Comparison of ENCODE assay signal across 21 cellular contexts in genomic region chrX:41580423-41581064, GRCh38.
DNase-seq lines count a peak whose midpoint lies in the region; ATAC-seq, FAIRE-seq and TF ChIP-seq lines count a peak whose summit lies in the region.
"Had no signal": no experiment of that assay in that cellular context is flagged by ENCODE, and none has a peak within 500 bp of the region (broad histone marks: within the 10 kb centered on the region; RNA-seq: fewer than 3 reads in every experiment).

No MANE protein-coding gene starts in this region.

- H3K36me3 Mint-ChIP-seq in activated CD4-positive, alpha-beta T cell treated with anti-CD3 and anti-CD28 coated beads for 36 hours (ENCODE audit: low read depth): peaks cover 22% of the 10 kb centered on the region
- peaks cover 26% of the 10 kb centered on the region for H3K36me3 Mint-ChIP-seq in activated CD4-positive, alpha-beta T cell treated with anti-CD3 and anti-CD28 coated beads, Interleukin-2, amount 10 ng/mL, durations not matched to agents 24 days and 14 days (ENCODE audit: low read depth)
- peaks cover 28% of the 10 kb centered on the region for H3K36me3 Mint-ChIP-seq in activated CD8-positive, alpha-beta T cell treated with anti-CD3 and anti-CD28 coated beads, Interleukin-2, amount 10 ng/mL, durations not matched to agents 7 days and 5 days (ENCODE audit: low read depth)

- H3K9me3 ChIP-seq in pancreas: no peaks in the 10 kb centered on the region
- H3K9me3 ChIP-seq: adrenal gland, psoas muscle, spleen, upper lobe of left lung had no signal

- H3K4me1 ChIP-seq in pancreas: no peaks in the 10 kb centered on the region
- H3K4me1 ChIP-seq: adrenal gland, psoas muscle, upper lobe of left lung had no signal

- POLR2A ChIA-PET in activated CD4-positive, alpha-beta T cell treated with anti-CD3 and anti-CD28 coated beads for 36 hours (lab: Charles Lee): no interaction called here
- POLR2A ChIA-PET in activated CD8-positive, alpha-beta T cell treated with anti-CD3 and anti-CD28 coated beads, Interleukin-2, amount 10 ng/mL, durations not matched to agents 7 days and 5 days (lab: Charles Lee): no interaction called here

- ATAC-seq in activated CD4-positive, alpha-beta T cell treated with anti-CD3 and anti-CD28 coated beads for 36 hours: peak; percentile 42
- ATAC-seq in HG02973 (IDR thresholded peaks at IDR 0.05; ENCODE audit: unreplicated experiment): peak; percentile 56
- no peak for ATAC-seq in activated CD8-positive, alpha-beta T cell treated with anti-CD3 and anti-CD28 coated beads, Interleukin-2, amount 10 ng/mL, durations not matched to agents 7 days and 5 days
- no peak for ATAC-seq in pancreas
- no peak for ATAC-seq in GM21825 (IDR thresholded peaks at IDR 0.05; ENCODE audit: unreplicated experiment)
- ATAC-seq: psoas muscle had no signal

- H3K9me3 Mint-ChIP-seq in activated CD4-positive, alpha-beta T cell treated with anti-CD3 and anti-CD28 coated beads for 36 hours (ENCODE audit: low read depth): no peaks in the 10 kb centered on the region
- peaks cover 5% of the 10 kb centered on the region for H3K9me3 Mint-ChIP-seq in activated CD4-positive, alpha-beta T cell treated with anti-CD3 and anti-CD28 coated beads, Interleukin-2, amount 10 ng/mL, durations not matched to agents 24 days and 14 days
- H3K9me3 Mint-ChIP-seq in activated CD8-positive, alpha-beta T cell treated with anti-CD3 and anti-CD28 coated beads, Interleukin-2, amount 10 ng/mL, durations not matched to agents 7 days and 5 days (ENCODE audit: insufficient read depth): no peaks in the 10 kb centered on the region
- H3K9me3 Mint-ChIP-seq: activated T-helper 1 cell treated with anti-CD3 and anti-CD28 coated beads, Interleukin-12 subunit alpha, Interleukin-12 subunit beta, Interleukin-2, Interleukin-4 antibody, amounts not matched to agents 30 ng/mL and 10 ng/mL and 1 ng/mL, durations not matched to agents 14 hours and 24 hours and 36 hours had no signal

- DNase-seq in activated CD4-positive, alpha-beta T cell treated with anti-CD3 and anti-CD28 coated beads for 36 hours: no peak
- no peak for DNase-seq in activated CD4-positive, alpha-beta T cell treated with anti-CD3 and anti-CD28 coated beads, Interleukin-2, amount 10 ng/mL, durations not matched to agents 24 days and 14 days
- no peak for DNase-seq in activated CD8-positive, alpha-beta T cell treated with anti-CD3 and anti-CD28 coated beads, Interleukin-2, amount 10 ng/mL, durations not matched to agents 7 days and 5 days
- no peak for DNase-seq in pancreas
- DNase-seq in UCSD-AML1 (lab: John Stamatoyannopoulos, UW; ENCODE audit: unreplicated experiment): no peak
- no peak for DNase-seq in NCI-H187 treated with DMSO at 0.1 percent for 48 hours (lab: John Stamatoyannopoulos, UW)
- DNase-seq: 8988T, adrenal gland, islet precursor cell, MV-4-11, NCI-H2081, psoas muscle, SIG-M5, spleen, upper lobe of left lung had no signal

- H3K27ac Mint-ChIP-seq in activated CD4-positive, alpha-beta T cell treated with anti-CD3 and anti-CD28 coated beads for 36 hours: no peak overlapping the region
- no peak overlapping the region for H3K27ac Mint-ChIP-seq in activated CD4-positive, alpha-beta T cell treated with anti-CD3 and anti-CD28 coated beads, Interleukin-2, amount 10 ng/mL, durations not matched to agents 24 days and 14 days
- H3K27ac Mint-ChIP-seq in activated CD8-positive, alpha-beta T cell treated with anti-CD3 and anti-CD28 coated beads, Interleukin-2, amount 10 ng/mL, durations not matched to agents 7 days and 5 days: peak overlapping the region; percentile 39
- H3K27ac Mint-ChIP-seq: activated T-helper 1 cell treated with anti-CD3 and anti-CD28 coated beads, Interleukin-12 subunit alpha, Interleukin-12 subunit beta, Interleukin-2, Interleukin-4 antibody, amounts not matched to agents 30 ng/mL and 10 ng/mL and 1 ng/mL, durations not matched to agents 14 hours and 24 hours and 36 hours had no signal

- no peak overlapping the region for H3K27ac ChIP-seq in pancreas
- H3K27ac ChIP-seq: adrenal gland, C4-2B, cardiac muscle cell, HL-60, psoas muscle, upper lobe of left lung had no signal

- TF ChIP-seq CTCF in pancreas (IDR thresholded peaks at IDR 0.05): no peak

- 83 to 86% methylated on average over 6 of the region's 6 CpGs for WGBS in pancreas, 2 donors

- intact Hi-C loops in activated CD4-positive, alpha-beta T cell treated with anti-CD3 and anti-CD28 coated beads for 36 hours (cut with DNase I, micrococcal nuclease): no loop called here
- intact Hi-C loops in activated CD4-positive, alpha-beta T cell treated with anti-CD3 and anti-CD28 coated beads, Interleukin-2, amount 10 ng/mL, durations not matched to agents 24 days and 14 days (cut with micrococcal nuclease): no loop called here
- intact Hi-C loops in pancreas (cut with DNase I): no loop called here

- peak; percentile 32 for FAIRE-seq in pancreas (lab: Jason Lieb, UNC)

- no peaks in the 10 kb centered on the region for H3K36me3 ChIP-seq in pancreas
- H3K36me3 ChIP-seq: adrenal gland had no signal

- H3K4me3 ChIP-seq in pancreas: no peak overlapping the region
- H3K4me3 ChIP-seq: adrenal gland, cardiac muscle cell, psoas muscle, spleen, upper lobe of left lung had no signal

- H3K4me1 Mint-ChIP-seq in activated CD4-positive, alpha-beta T cell treated with anti-CD3 and anti-CD28 coated beads for 36 hours: peaks cover 2% of the 10 kb centered on the region
- no peaks in the 10 kb centered on the region for H3K4me1 Mint-ChIP-seq in activated CD4-positive, alpha-beta T cell treated with anti-CD3 and anti-CD28 coated beads, Interleukin-2, amount 10 ng/mL, durations not matched to agents 24 days and 14 days
- peaks cover 3% of the 10 kb centered on the region for H3K4me1 Mint-ChIP-seq in activated CD8-positive, alpha-beta T cell treated with anti-CD3 and anti-CD28 coated beads, Interleukin-2, amount 10 ng/mL, durations not matched to agents 7 days and 5 days (ENCODE audit: low read depth)

- no peak overlapping the region for H3K4me3 Mint-ChIP-seq in activated CD4-positive, alpha-beta T cell treated with anti-CD3 and anti-CD28 coated beads for 36 hours
- no peak overlapping the region for H3K4me3 Mint-ChIP-seq in activated CD4-positive, alpha-beta T cell treated with anti-CD3 and anti-CD28 coated beads, Interleukin-2, amount 10 ng/mL, durations not matched to agents 24 days and 14 days
- H3K4me3 Mint-ChIP-seq in activated CD8-positive, alpha-beta T cell treated with anti-CD3 and anti-CD28 coated beads, Interleukin-2, amount 10 ng/mL, durations not matched to agents 7 days and 5 days: no peak overlapping the region
- H3K4me3 Mint-ChIP-seq: activated T-helper 1 cell treated with anti-CD3 and anti-CD28 coated beads, Interleukin-12 subunit alpha, Interleukin-12 subunit beta, Interleukin-2, Interleukin-4 antibody, amounts not matched to agents 30 ng/mL and 10 ng/mL and 1 ng/mL, durations not matched to agents 14 hours and 24 hours and 36 hours had no signal

- H3K27me3 Mint-ChIP-seq in activated CD4-positive, alpha-beta T cell treated with anti-CD3 and anti-CD28 coated beads for 36 hours: no peaks in the 10 kb centered on the region
- no peaks in the 10 kb centered on the region for H3K27me3 Mint-ChIP-seq in activated CD4-positive, alpha-beta T cell treated with anti-CD3 and anti-CD28 coated beads, Interleukin-2, amount 10 ng/mL, durations not matched to agents 24 days and 14 days
- no peaks in the 10 kb centered on the region for H3K27me3 Mint-ChIP-seq in activated CD8-positive, alpha-beta T cell treated with anti-CD3 and anti-CD28 coated beads, Interleukin-2, amount 10 ng/mL, durations not matched to agents 7 days and 5 days (ENCODE audit: low read depth)

- no peaks in the 10 kb centered on the region for H3K27me3 ChIP-seq in pancreas
- H3K27me3 ChIP-seq: cardiac muscle cell, spleen, upper lobe of left lung had no signal

- CTCF ChIA-PET in activated CD4-positive, alpha-beta T cell treated with anti-CD3 and anti-CD28 coated beads for 36 hours (lab: Charles Lee): interaction anchor here (0.6 to 1.2 kb wide), 2 partner anchors 179 to 927 kb away, joined by 3 to 5 read pairs; no protein-coding TSS in a partner anchor
- CTCF ChIA-PET in activated CD8-positive, alpha-beta T cell treated with anti-CD3 and anti-CD28 coated beads, Interleukin-2, amount 10 ng/mL, durations not matched to agents 7 days and 5 days (lab: Charles Lee): no interaction called here

Comparison
In these comparisons a context has a peak if more than half of its experiments do, and no peak if none do; other contexts are left out.
1. ATAC-seq: peak in activated CD4-positive, alpha-beta T cell treated with anti-CD3 and anti-CD28 coated beads for 36 hours (single experiment) and HG02973 (single experiment); none in activated CD8-positive, alpha-beta T cell treated with anti-CD3 and anti-CD28 coated beads, Interleukin-2, amount 10 ng/mL, durations not matched to agents 7 days and 5 days (single experiment), pancreas (0 of 4) and GM21825 (single experiment).